ENCODE assay signal across 29 cellular contexts in genomic region chr7:35463751-35464150, GRCh38.
"Had no signal": no experiment of that assay in that cellular context is flagged by ENCODE, and none has a peak within 500 bp of the region (broad histone marks: within the 10 kb centered on the region; RNA-seq: fewer than 3 reads in every experiment).

No MANE protein-coding gene starts in this region.

- H3K4me1 ChIP-seq: ascending aorta, SJCRH30 had no signal

- ATAC-seq: activated CD4-positive, alpha-beta T cell treated with anti-CD3 and anti-CD28 coated beads for 36 hours; activated CD4-positive, CD25-positive, alpha-beta regulatory T cell treated with anti-CD3 and anti-CD28 coated beads, Interleukin-2, amount 50 U/mL, for 24 hours; activated CD8-positive, alpha-beta T cell treated with anti-CD3 and anti-CD28 coated beads, Interleukin-2, amount 10 ng/mL, durations not matched to agents 7 days and 5 days had no signal

- H3K9me3 ChIP-seq: ascending aorta had no signal

- H3K27ac ChIP-seq: ascending aorta, cardiac muscle cell, SJCRH30, SK-N-MC had no signal

- H3K27me3 ChIP-seq: ascending aorta, cardiac muscle cell had no signal

- H3K4me1 Mint-ChIP-seq: activated CD4-positive, alpha-beta T cell treated with anti-CD3 and anti-CD28 coated beads for 36 hours; activated CD4-positive, alpha-beta T cell treated with anti-CD3 and anti-CD28 coated beads, Interleukin-2, amount 10 ng/mL, durations not matched to agents 7 days and 5 days; activated naive CD4-positive, alpha-beta T cell treated with anti-CD3 and anti-CD28 coated beads, Interleukin-2, amount 50 U/mL, for 24 hours; activated naive CD8-positive, alpha-beta T cell treated with anti-CD3 and anti-CD28 coated beads, Interleukin-2, amount 10 ng/mL, durations not matched to agents 7 days and 5 days; central memory CD8-positive, alpha-beta T cell had no signal

- H3K9me3 Mint-ChIP-seq: activated CD4-positive, alpha-beta T cell treated with anti-CD3 and anti-CD28 coated beads, Interleukin-2, amount 10 ng/mL, durations not matched to agents 7 days and 5 days; activated T-helper 2 cell treated with anti-CD3 and anti-CD28 coated beads, Interferon-gamma antibody, Interleukin-2, Interleukin-4, amounts not matched to agents 10 μg/mL and 5 μg/mL and 100 μg/mL, durations not matched to agents 14 hours and 24 hours and 36 hours; central memory CD8-positive, alpha-beta T cell had no signal

- H3K4me3 ChIP-seq: ascending aorta, cardiac muscle cell, SJCRH30, SK-N-MC had no signal

- H3K4me3 Mint-ChIP-seq: activated CD4-positive, alpha-beta T cell treated with anti-CD3 and anti-CD28 coated beads for 36 hours; activated CD4-positive, alpha-beta T cell treated with anti-CD3 and anti-CD28 coated beads, Interleukin-2, amount 10 ng/mL, durations not matched to agents 7 days and 5 days; activated CD8-positive, alpha-beta T cell treated with anti-CD3 and anti-CD28 coated beads, Interleukin-2, amount 10 ng/mL, durations not matched to agents 7 days and 5 days; activated naive CD4-positive, alpha-beta T cell treated with anti-CD3 and anti-CD28 coated beads, Interleukin-2, amount 50 U/mL, for 24 hours; activated naive CD8-positive, alpha-beta T cell treated with anti-CD3 and anti-CD28 coated beads, Interleukin-2, amount 10 ng/mL, durations not matched to agents 7 days and 5 days; activated T-cell treated with anti-CD3 and anti-CD28 coated beads, Interleukin-2, amount 50 U/mL, for 24 hours; central memory CD8-positive, alpha-beta T cell; WTC11 had no signal

- DNase-seq: activated CD4-positive, alpha-beta T cell treated with anti-CD3 and anti-CD28 coated beads for 36 hours; activated CD4-positive, alpha-beta T cell treated with anti-CD3 and anti-CD28 coated beads, Interleukin-2, amount 10 ng/mL, durations not matched to agents 7 days and 5 days; activated CD4-positive, alpha-beta T cell treated with anti-CD3 and anti-CD28 coated beads, Interleukin-2, amount 50 U/mL, for 48 hours; activated CD8-positive, alpha-beta T cell treated with anti-CD3 and anti-CD28 coated beads, Interleukin-2, amount 10 ng/mL, durations not matched to agents 7 days and 5 days; activated gamma-delta T cell; activated naive CD4-positive, alpha-beta T cell treated with Interleukin-2 at 50 U/mL for 16 hours; activated naive CD8-positive, alpha-beta T cell treated with anti-CD3 and anti-CD28 coated beads, Interleukin-2, amount 10 ng/mL, durations not matched to agents 7 days and 5 days; activated T-cell treated with anti-CD3 and anti-CD28 coated beads, Interleukin-2, amount 50 U/mL, for 24 hours; amygdala; NCI-H1048; NCI-H1105 treated with DMSO at 0.1 percent for 48 hours; NCI-H1436; NCI-H1694; NCI-H1930; NCI-H2081 treated with DMSO at 0.1 percent for 48 hours; NCI-H345; NCI-H524 treated with DMSO at 0.1 percent for 48 hours; OCI-M1; SHP77; SJCRH30; T1000 had no signal

- H3K36me3 Mint-ChIP-seq: activated naive CD4-positive, alpha-beta T cell treated with anti-CD3 and anti-CD28 coated beads, Interleukin-2, amount 50 U/mL, for 24 hours; activated naive CD8-positive, alpha-beta T cell treated with anti-CD3 and anti-CD28 coated beads, Interleukin-2, amount 10 ng/mL, durations not matched to agents 7 days and 5 days had no signal

- H3K27ac Mint-ChIP-seq: activated CD4-positive, alpha-beta T cell treated with anti-CD3 and anti-CD28 coated beads for 36 hours; activated CD4-positive, alpha-beta T cell treated with anti-CD3 and anti-CD28 coated beads, Interleukin-2, amount 10 ng/mL, durations not matched to agents 7 days and 5 days; activated CD8-positive, alpha-beta T cell treated with anti-CD3 and anti-CD28 coated beads, Interleukin-2, amount 10 ng/mL, durations not matched to agents 7 days and 5 days; activated naive CD4-positive, alpha-beta T cell treated with anti-CD3 and anti-CD28 coated beads, Interleukin-2, amount 50 U/mL, for 24 hours; activated naive CD8-positive, alpha-beta T cell treated with anti-CD3 and anti-CD28 coated beads, Interleukin-2, amount 10 ng/mL, durations not matched to agents 7 days and 5 days; activated T-cell treated with anti-CD3 and anti-CD28 coated beads, Interleukin-2, amount 50 U/mL, for 24 hours; activated T-helper 2 cell treated with anti-CD3 and anti-CD28 coated beads, Interferon-gamma antibody, Interleukin-2, Interleukin-4, amounts not matched to agents 10 μg/mL and 5 μg/mL and 100 μg/mL, durations not matched to agents 14 hours and 24 hours and 36 hours; WTC11 had no signal

- H3K36me3 ChIP-seq: ascending aorta, cardiac muscle cell, SJCRH30 had no signal
